13 cellular contexts compared by ENCODE assay signal in the genomic region with DNA sequence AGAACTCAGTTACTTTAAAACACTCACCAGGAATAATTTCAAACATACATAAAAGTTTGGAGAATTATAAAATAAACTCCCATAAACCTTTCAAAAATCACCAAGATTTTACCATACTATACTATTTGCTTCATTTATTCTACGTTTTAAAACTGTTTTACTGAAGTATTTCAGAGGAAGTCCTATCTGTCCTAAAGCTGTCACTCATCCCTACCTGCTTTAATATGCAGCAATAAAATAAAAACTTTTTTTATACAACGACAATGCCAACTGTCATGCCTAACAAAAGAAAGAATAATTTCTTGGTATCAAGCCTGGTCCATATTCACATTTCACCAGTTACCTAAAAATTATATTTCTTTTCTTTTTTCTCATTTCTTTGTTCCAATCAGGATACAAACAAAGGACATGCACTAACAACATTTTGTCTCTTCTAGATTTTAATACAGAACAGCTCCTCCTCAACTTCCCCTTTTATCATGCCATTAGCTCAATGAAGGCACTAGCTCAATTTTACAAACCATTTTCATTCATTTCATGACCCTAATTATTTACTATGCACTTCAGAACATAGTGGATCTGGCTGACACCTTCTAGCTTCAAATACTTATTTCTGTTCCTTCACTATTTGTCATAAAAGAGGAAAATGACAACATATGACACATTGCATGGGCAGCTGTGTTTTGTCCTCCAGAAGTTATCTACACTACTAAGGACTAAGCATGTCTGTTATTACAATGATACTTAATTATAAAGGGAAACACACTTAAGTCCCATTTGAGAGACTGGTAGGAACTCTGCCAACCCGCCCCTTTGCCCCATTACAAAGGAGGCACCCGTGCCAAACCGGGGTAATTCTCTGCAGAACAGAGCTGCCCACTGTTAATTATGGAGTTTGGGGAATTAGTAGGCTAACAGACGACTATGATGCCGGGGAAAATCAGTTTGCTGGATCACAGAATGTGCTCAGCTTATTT.
DNase-seq lines count a peak whose midpoint lies in the region; ATAC-seq and TF ChIP-seq lines count a peak whose summit lies in the region.
"Had no signal": no experiment of that assay in that cellular context is flagged by ENCODE, and none has a peak within 500 bp of the region (broad histone marks: within the 10 kb centered on the region; RNA-seq: fewer than 3 reads in every experiment).

No MANE protein-coding gene starts in this region.

- H3K4me2 ChIP-seq in Loucy (ENCODE audit: low read depth, low read length, poor library complexity, severe bottlenecking) = peak overlapping the region; percentile 37

- no peaks in the 10 kb centered on the region for H3K36me3 ChIP-seq in A673 (ENCODE audit: insufficient read depth, low read length, poor library complexity, severe bottlenecking)
- H3K36me3 ChIP-seq in Loucy (ENCODE audit: insufficient read depth, low read length) = peaks cover 13% of the 10 kb centered on the region
- H3K36me3 ChIP-seq in colonic mucosa = no peaks in the 10 kb centered on the region
- H3K36me3 ChIP-seq: esophagus muscularis mucosa had no signal

- intact Hi-C loops in A673 (cut with micrococcal nuclease; ENCODE audit: unreplicated experiment) = loop anchor here (10.0 kb wide), 1 partner anchor 128 kb away; no protein-coding TSS in a partner anchor
- intact Hi-C loops in dorsolateral prefrontal cortex (cut with DNase I) = no loop called here
- intact Hi-C loops in colonic mucosa (cut with DNase I) = no loop called here

- no peaks in the 10 kb centered on the region for H4K20me1 ChIP-seq in Loucy (ENCODE audit: insufficient read depth, low read length, poor library complexity, severe bottlenecking)

- H3K9me2 ChIP-seq in Loucy (replicated peaks; ENCODE audit: low read depth, low read length) = no peaks in the 10 kb centered on the region

- H3K79me2 ChIP-seq in Loucy (ENCODE audit: insufficient read depth, low read length) = peaks cover 95% of the 10 kb centered on the region

- H3K4me3 ChIP-seq in A673 (ENCODE audit: low read depth, low read length, poor library complexity, severe bottlenecking) (no peak overlapping the region), Loucy (ENCODE audit: low read length, poor library complexity, severe bottlenecking) (no peak overlapping the region), dorsolateral prefrontal cortex (no peak overlapping the region), colonic mucosa (no peak overlapping the region)
- H3K4me3 ChIP-seq: esophagus muscularis mucosa had no signal

- H3K9ac ChIP-seq in Loucy (ENCODE audit: low read depth, low read length, poor library complexity, severe bottlenecking) (peak overlapping the region; percentile 51), colonic mucosa (ENCODE audit: low read depth in 2 of 2, low read length in 2 of 2) (no peak overlapping the region)

- H3K4me1 ChIP-seq in A673 (ENCODE audit: insufficient read depth, low read length, poor library complexity, severe bottlenecking) = peaks cover 30% of the 10 kb centered on the region
- H3K4me1 ChIP-seq in Loucy (ENCODE audit: insufficient read depth, low read length, poor library complexity, severe bottlenecking) = peaks cover 72% of the 10 kb centered on the region
- H3K4me1 ChIP-seq in colonic mucosa = no peaks in the 10 kb centered on the region

- 0 out of 2 replicates have a peak, but pooled peaks cover 8% of the 10 kb centered on the region for H3F3A ChIP-seq in Loucy (ENCODE audit: low read depth)

- POLR2A ChIA-PET in A673 (lab: Charles Lee; ENCODE audit: low non-redundant PET) = no interaction called here

- CTCF ChIA-PET in A673 (lab: Charles Lee) = interaction anchor here (0.6 to 1.3 kb wide), 3 partner anchors 8 to 137 kb away, joined by 3 to 4 read pairs (median 4); no protein-coding TSS in a partner anchor

- DNase-seq in A673 (ENCODE audit: low spot score) = peak; percentile 51
- DNase-seq in NCI-H748 (lab: John Stamatoyannopoulos, UW; ENCODE audit: unreplicated experiment) = peak; percentile 83
- DNase-seq in dorsolateral prefrontal cortex = peak in 6 of 10 donors; percentile 10 to 60 (median 47)
- DNase-seq in stimulated activated CD4-positive, alpha-beta T cell treated with anti-CD3 and anti-CD28 coated beads, Interleukin-12 subunit alpha, Interleukin-12 subunit beta, amount 100 ng/mL, for 4 hours = no peak
- no peak for DNase-seq in colonic mucosa
- DNase-seq: activated naive CD4-positive, alpha-beta T cell; central memory CD4-positive, alpha-beta T cell; NCI-H1694 treated with DMSO at 0.1 percent for 48 hours; stimulated activated CD8-positive, alpha-beta memory T cell treated with anti-CD3 and anti-CD28 coated beads, Interleukin-4, amount 100 ng/mL, for 48 hours had no signal

- H3K27me3 ChIP-seq in A673 (replicated peaks; ENCODE audit: insufficient read depth, low read depth, low read length, poor library complexity) (no peaks in the 10 kb centered on the region), Loucy (ENCODE audit: insufficient read depth, low read length, poor library complexity, severe bottlenecking) (no peaks in the 10 kb centered on the region), dorsolateral prefrontal cortex (no peaks in the 10 kb centered on the region), colonic mucosa (no peaks in the 10 kb centered on the region)
- H3K27me3 ChIP-seq: esophagus muscularis mucosa had no signal

- H3K27ac ChIP-seq in A673 (ENCODE audit: low read depth, low read length, poor library complexity, severe bottlenecking) (no peak overlapping the region), dorsolateral prefrontal cortex (peak overlapping the region in 48 of 59 donors; percentile 1 to 73 (median 49)), colonic mucosa (no peak overlapping the region)

- H3K9me3 ChIP-seq in A673 (ENCODE audit: low read depth, low read length, poor library complexity, severe bottlenecking) (no peaks in the 10 kb centered on the region), Loucy (ENCODE audit: insufficient read depth, low read depth, low read length) (no peaks in the 10 kb centered on the region), colonic mucosa (no peaks in the 10 kb centered on the region)
- H3K9me3 ChIP-seq: esophagus muscularis mucosa had no signal

- TF ChIP-seq CTCF in A673 (conservative IDR thresholded peaks at IDR 0.05; ENCODE audit: low read depth, low read length) (no peak), Loucy (conservative IDR thresholded peaks at IDR 0.05; ENCODE audit: low read length) (no peak), dorsolateral prefrontal cortex (IDR thresholded peaks at IDR 0.05 in 54 of 56, conservative IDR thresholded peaks at IDR 0.05 in 2 of 56; ENCODE audit: low read depth in 1 of 56, partially characterized antibody in 56 of 56) (no peak), colonic mucosa (IDR thresholded peaks at IDR 0.05) (no peak)

- no peak overlapping the region for H2AFZ ChIP-seq in Loucy (ENCODE audit: low read length)

- ATAC-seq in HG02763 (IDR thresholded peaks at IDR 0.05; ENCODE audit: unreplicated experiment) = no peak
- ATAC-seq in GM21737 (IDR thresholded peaks at IDR 0.05; ENCODE audit: unreplicated experiment) = no peak

- no TSS peak for BruUV-seq in A673 (replicated peaks; lab: Mats Ljungman, UMichigan)

Comparison
In these comparisons a context has a peak if more than half of its experiments do, and no peak if none do; other contexts are left out.
1. DNase-seq: peak in A673 (single experiment), NCI-H748 (single experiment) and dorsolateral prefrontal cortex (6 of 10); none in stimulated activated CD4-positive, alpha-beta T cell treated with anti-CD3 and anti-CD28 coated beads, Interleukin-12 subunit alpha, Interleukin-12 subunit beta, amount 100 ng/mL, for 4 hours (single experiment) and colonic mucosa (single experiment).
2. H3K27ac ChIP-seq: peak in dorsolateral prefrontal cortex (48 of 59); none in A673 (single experiment) and colonic mucosa (single experiment).